Comparison of ENCODE assay signal across 8 cellular contexts in the genomic region with DNA sequence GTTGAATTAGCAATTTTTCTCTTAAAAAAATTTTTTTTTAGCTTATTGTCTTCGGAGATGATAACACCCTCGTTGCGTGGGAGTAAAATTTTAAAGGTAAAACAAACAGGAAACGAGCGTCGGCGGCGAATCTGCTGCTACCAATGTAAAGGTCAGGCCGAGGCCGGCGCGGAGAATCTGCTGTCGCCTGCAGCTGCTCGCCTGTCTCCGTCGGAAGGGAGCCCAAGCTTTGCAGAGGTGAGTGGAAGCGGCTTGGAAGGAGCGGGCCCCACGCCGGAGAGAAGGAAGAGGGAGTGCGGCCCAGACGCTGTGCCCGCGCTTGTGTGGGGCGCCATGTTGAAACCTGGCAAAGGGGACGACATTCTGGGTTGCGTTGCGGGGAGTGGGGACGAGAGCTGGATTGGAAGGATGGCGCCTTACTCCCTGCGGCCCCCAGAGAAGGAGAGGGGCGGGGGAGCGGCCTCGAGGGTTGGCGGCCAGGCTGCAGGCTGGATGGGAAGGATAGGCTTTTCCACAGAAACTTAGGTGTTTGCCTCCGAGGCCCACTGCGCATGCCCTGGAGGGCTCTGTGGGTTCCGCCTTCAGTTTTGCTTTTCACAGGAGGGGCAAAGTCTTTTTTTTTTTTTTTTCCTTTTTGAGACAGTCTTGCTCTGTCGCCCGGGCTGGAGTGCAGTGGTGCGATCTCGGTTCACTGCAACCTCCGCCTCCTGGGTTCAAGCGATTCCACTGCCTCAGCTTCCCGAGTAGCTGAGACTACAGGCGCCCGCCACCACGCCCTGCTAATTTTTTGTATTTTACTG. TPM values are rescaled to one million over a fixed set of nuclear protein-coding genes. Genes with fewer than 3 reads are reported as not detected.
A peak's percentile ranks its signal among the peaks of the same experiment; 100 is the strongest.
DNase-seq lines count a peak whose midpoint lies in the region; ATAC-seq and TF ChIP-seq lines count a peak whose summit lies in the region.

Gene SNRNP35 (plus strand): TSS at position 160 of the 800 bp plus-strand sequence. CDS start 7,402 bp downstream, outside the sequence.

- intact Hi-C loops in breast epithelium (cut with DNase I; ENCODE audit: low total_unique reads), result no loop called here

- H3K9me3 ChIP-seq in breast epithelium, result no peaks in the 10 kb centered on the region
- no peaks in the 10 kb centered on the region for H3K9me3 ChIP-seq in iPS-20b (ENCODE audit: insufficient read depth, low read depth, low read length)
- H3K9me3 ChIP-seq in skeletal muscle tissue (ENCODE audit: control insufficient read depth in 3 of 3, low read length in 3 of 3), result no peaks in the 10 kb centered on the region

- ATAC-seq in HG02943 (IDR thresholded peaks at IDR 0.05; ENCODE audit: low read depth, unreplicated experiment), result peak; percentile 54

- TF ChIP-seq CTCF in GM13977 (IDR thresholded peaks at IDR 0.05; ENCODE audit: extremely low read depth, insufficient read depth, missing control alignments) (no peak), WI38 (IDR thresholded peaks at IDR 0.05; ENCODE audit: low read depth, low read length) (no peak), breast epithelium (IDR thresholded peaks at IDR 0.05) (no peak)

- DNase-seq in GM13977 (ENCODE audit: low spot score) (peak; percentile 78), NCI-H2171 (lab: John Stamatoyannopoulos, UW) (peak; percentile 90), breast epithelium (ENCODE audit: low spot score in 2 of 2) (peak; percentile 55 to 67), 8988T (no peak)

- H3K4me3 ChIP-seq in WI38 (ENCODE audit: low read depth, low read length), result peak within 1 kb of the TSS; percentile 83
- H3K4me3 ChIP-seq in breast epithelium, result peak within 1 kb of the TSS; percentile 82 to 87 (median 85)
- H3K4me3 ChIP-seq in iPS-20b (ENCODE audit: low read length), result peak within 1 kb of the TSS; percentile 92
- H3K4me3 ChIP-seq in skeletal muscle tissue (ENCODE audit: low read length in 3 of 3), result peak within 1 kb of the TSS; percentile 88 to 98 (median 97)

- no peak for TF ChIP-seq POLR2A in breast epithelium (IDR thresholded peaks at IDR 0.05)

- H3K4me1 ChIP-seq in breast epithelium (peaks cover 0 to 7% of the 10 kb centered on the region in 2 donors), iPS-20b (ENCODE audit: insufficient read depth, low read length) (no peaks in the 10 kb centered on the region), skeletal muscle tissue (ENCODE audit: control insufficient read depth in 3 of 3, insufficient read depth in 3 of 3, low read length in 3 of 3) (peaks cover 0 to 9% (median 6%) of the 10 kb centered on the region in 3 donors)

- peak within 1 kb of the TSS; percentile 98 to 99 for H3K27ac ChIP-seq in breast epithelium
- peak within 1 kb of the TSS; percentile 99 for H3K27ac ChIP-seq in iPS-20b (ENCODE audit: low read length)
- peak within 1 kb of the TSS; percentile 98 for H3K27ac ChIP-seq in skeletal muscle tissue (ENCODE audit: low read depth, low read length)

- in situ Hi-C loops in GM13977 (cut with MboI; ENCODE audit: low pct_unique_long_range_greater_than_20kb, low sequenced_read_pairs, unreplicated experiment), result no loop called here

- H3K9ac ChIP-seq in iPS-20b (ENCODE audit: low read depth, low read length) (peak within 1 kb of the TSS; percentile 99), skeletal muscle tissue (ENCODE audit: low read depth in 1 of 3, low read length in 3 of 3) (peak within 1 kb of the TSS; percentile 98 to 99 (median 99))

- no peaks in the 10 kb centered on the region for H3K36me3 ChIP-seq in breast epithelium
- H3K36me3 ChIP-seq in iPS-20b (ENCODE audit: insufficient read depth, low read depth, low read length), result no peaks in the 10 kb centered on the region
- peaks cover 0 to 3% (median 0%) of the 10 kb centered on the region in 3 donors for H3K36me3 ChIP-seq in skeletal muscle tissue (ENCODE audit: control insufficient read depth in 3 of 3, insufficient read depth in 3 of 3, low read length in 3 of 3)

- H3K27me3 ChIP-seq in breast epithelium (no peaks in the 10 kb centered on the region), iPS-20b (ENCODE audit: insufficient read depth, low read length) (no peaks in the 10 kb centered on the region), skeletal muscle tissue (ENCODE audit: control insufficient read depth in 3 of 3, insufficient read depth in 3 of 3, low read length in 3 of 3) (no peaks in the 10 kb centered on the region)

RNA-seq across cellular contexts. Expression of gene SNRNP35, which starts in this region (rescaled TPM):
- total RNA-seq in breast epithelium (10 to 100 TPM; 14.6 to 24.1 (median 17.7) TPM), skeletal muscle tissue (15.7 TPM)
